In genomic region chrX:118216488-118216887, GRCh38 we compare ENCODE assay signal across 13 cellular contexts.
DNase-seq lines count a peak whose midpoint lies in the region; ATAC-seq lines count a peak whose summit lies in the region.
"Had no signal": no experiment of that assay in that cellular context is flagged by ENCODE, and none has a peak within 500 bp of the region (broad histone marks: within the 10 kb centered on the region; RNA-seq: fewer than 3 reads in every experiment).

No MANE protein-coding gene starts in this region.

- H3K9me3 ChIP-seq in SJCRH30 (replicated peaks), result no peaks in the 10 kb centered on the region
- H3K9me3 ChIP-seq: tibial artery had no signal

- H3K36me3 ChIP-seq in SJCRH30, result no peaks in the 10 kb centered on the region
- no peaks in the 10 kb centered on the region for H3K36me3 ChIP-seq in H7 (replicated peaks; ENCODE audit: control insufficient read depth, insufficient read depth, low read length)
- H3K36me3 ChIP-seq: tibial artery had no signal

- peaks cover 36% of the 10 kb centered on the region for H3K4me1 ChIP-seq in SJCRH30
- H3K4me1 ChIP-seq: tibial artery had no signal

- DNase-seq in COLO829 (ENCODE audit: low spot score) (peak; percentile 7), NCI-H2081 (lab: John Stamatoyannopoulos, UW) (peak; percentile 94 to 99), SJCRH30 (peak; percentile 79 to 88), left lobe of liver (ENCODE audit: low spot score) (peak; percentile 45), H7 (no peak)
- DNase-seq in activated CD4-positive, alpha-beta T cell treated with anti-CD3 and anti-CD28 coated beads, Interleukin-2, amount 50 U/mL, for 1 hour, result no peak
- DNase-seq: activated CD8-positive, alpha-beta T cell treated with anti-CD3 and anti-CD28 coated beads for 36 hours; activated effector memory CD4-positive, alpha-beta T cell treated with Interleukin-2 at 50 U/mL for 16 hours; effector memory CD4-positive, alpha-beta T cell; tibial artery had no signal

- no peaks in the 10 kb centered on the region for H3K27me3 ChIP-seq in SJCRH30
- H3K27me3 ChIP-seq in H7 (ENCODE audit: control insufficient read depth, insufficient read depth, low read length), result no peaks in the 10 kb centered on the region
- H3K27me3 ChIP-seq: tibial artery had no signal

- peak; percentile 93 for ATAC-seq in left lobe of liver
- no peak for ATAC-seq in HG03460 (IDR thresholded peaks at IDR 0.05; ENCODE audit: unreplicated experiment)
- ATAC-seq in GM21367 (IDR thresholded peaks at IDR 0.05; ENCODE audit: unreplicated experiment), result no peak
- ATAC-seq: activated CD8-positive, alpha-beta T cell treated with anti-CD3 and anti-CD28 coated beads for 36 hours; K562 had no signal

- peak overlapping the region; percentile 41 for H3K4me3 ChIP-seq in SJCRH30
- no peak overlapping the region for H3K4me3 ChIP-seq in H7 (ENCODE audit: insufficient read depth, low read depth, low read length)
- H3K4me3 ChIP-seq: K562, tibial artery had no signal

- peak overlapping the region; percentile 92 for H3K27ac ChIP-seq in SJCRH30
- H3K27ac ChIP-seq: tibial artery had no signal

Comparison
In these comparisons a context has a peak if more than half of its experiments do, and no peak if none do; other contexts are left out.
1. DNase-seq: peak in COLO829 (single experiment), NCI-H2081 (2 of 2), SJCRH30 (2 of 2) and left lobe of liver (single experiment); none in H7 (single experiment) and activated CD4-positive, alpha-beta T cell treated with anti-CD3 and anti-CD28 coated beads, Interleukin-2, amount 50 U/mL, for 1 hour (single experiment).